ENCODE assay signal across 9 cellular contexts in the genomic region with DNA sequence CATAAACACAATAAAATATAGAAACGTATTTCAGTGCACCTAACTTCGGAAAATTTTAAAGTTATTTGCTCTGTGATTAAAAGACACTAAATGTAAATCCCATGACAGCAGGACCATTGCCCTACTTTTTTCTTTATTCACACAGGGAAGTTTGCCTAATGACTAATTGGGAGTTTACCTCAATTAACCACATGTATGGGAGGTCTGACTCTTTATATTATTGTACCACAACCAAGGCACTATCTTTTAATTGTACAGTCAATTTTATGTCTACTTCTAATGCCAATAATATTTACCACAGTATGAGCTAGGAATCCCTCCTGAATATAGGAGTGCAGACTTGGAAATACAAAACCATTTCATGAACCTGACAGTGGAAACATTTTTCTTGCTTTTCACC.
"Had no signal": no experiment of that assay in that cellular context is flagged by ENCODE, and none has a peak within 500 bp of the region (broad histone marks: within the 10 kb centered on the region; RNA-seq: fewer than 3 reads in every experiment).

No MANE protein-coding gene starts in this region.

- H3K9me3 ChIP-seq: HAP-1 had no signal

- H3K27ac ChIP-seq: GM23248 had no signal

- H2AFZ ChIP-seq: GM23248, GM23338 had no signal

- DNase-seq: GM23248, GOT3, H7, H9, HCEC 1CT, HFFc6 had no signal

- ATAC-seq: GM23338, HCT116 had no signal

- H3K36me3 ChIP-seq: HAP-1 had no signal

- H3K4me3 ChIP-seq: GM23248, GM23338, HAP-1 had no signal

- H3K4me1 ChIP-seq: HAP-1 had no signal

- H3K4me2 ChIP-seq: GM23338 had no signal

- H3K9ac ChIP-seq: GM23248 had no signal
